26 cellular contexts compared by ENCODE assay signal in genomic region chr13:48131481-48131992, GRCh38.
"Had no signal": no experiment of that assay in that cellular context is flagged by ENCODE, and none has a peak within 500 bp of the region (broad histone marks: within the 10 kb centered on the region; RNA-seq: fewer than 3 reads in every experiment).

No MANE protein-coding gene starts in this region.

- H3K9me3 ChIP-seq: gastrocnemius medialis, pancreas, psoas muscle, right atrium auricular region, stomach, suprapubic skin, tibial nerve, uterus had no signal

- H3K27me3 Mint-ChIP-seq: dendritic cell treated with granulocyte-macrophage colony-stimulating factor and Interleukin-4, amounts not matched to agents 40 ng/mL and 50 ng/mL, for 4 days had no signal

- H3K27ac ChIP-seq: brain microvascular endothelial cell, gastrocnemius medialis, pancreas, psoas muscle, right atrium auricular region, stomach, suprapubic skin, tibial nerve, uterus had no signal

- H3K36me3 Mint-ChIP-seq: memory B cell; natural killer cell treated with Interleukin-12 subunit alpha and Interleukin-12 subunit beta and Interleukin-15 and Interleukin-18, amount 100 ng/mL, for 72 hours; stimulated activated effector memory CD8-positive, alpha-beta T cell treated with anti-CD3 and anti-CD28 coated beads, Interleukin-12 subunit alpha, Interleukin-12 subunit beta, amount 100 ng/mL, for 72 hours; T-cell had no signal

- H3K4me3 ChIP-seq: gastrocnemius medialis, pancreas, psoas muscle, right atrium auricular region, stomach, suprapubic skin, tibial nerve, uterus had no signal

- H3K27ac Mint-ChIP-seq: activated CD8-positive, alpha-beta T cell treated with anti-CD3 and anti-CD28 coated beads, Interleukin-2, amount 10 ng/mL, durations not matched to agents 7 days and 5 days; dendritic cell treated with granulocyte-macrophage colony-stimulating factor and Interleukin-4, amounts not matched to agents 40 ng/mL and 50 ng/mL, for 4 days; memory B cell; natural killer cell treated with Interleukin-12 subunit alpha and Interleukin-12 subunit beta and Interleukin-15 and Interleukin-18, amount 100 ng/mL, for 72 hours; stimulated activated effector memory CD8-positive, alpha-beta T cell treated with anti-CD3 and anti-CD28 coated beads, Interleukin-12 subunit alpha, Interleukin-12 subunit beta, amount 100 ng/mL, for 72 hours; T-cell; T-helper 2 cell treated with Interferon-gamma antibody and Interleukin-4, amounts not matched to agents 5 μg/mL and 100 μg/mL, for 36 hours had no signal

- H3K36me3 ChIP-seq: brain microvascular endothelial cell, gastrocnemius medialis, pancreas, right atrium auricular region, stomach, suprapubic skin, tibial nerve, uterus had no signal

- H3K4me3 Mint-ChIP-seq: activated CD8-positive, alpha-beta T cell treated with anti-CD3 and anti-CD28 coated beads, Interleukin-2, amount 10 ng/mL, durations not matched to agents 7 days and 5 days; central memory CD8-positive, alpha-beta T cell; dendritic cell treated with granulocyte-macrophage colony-stimulating factor and Interleukin-4, amounts not matched to agents 40 ng/mL and 50 ng/mL, for 4 days; memory B cell; natural killer cell treated with Interleukin-12 subunit alpha and Interleukin-12 subunit beta and Interleukin-15 and Interleukin-18, amount 100 ng/mL, for 72 hours; stimulated activated effector memory CD8-positive, alpha-beta T cell treated with anti-CD3 and anti-CD28 coated beads, Interleukin-12 subunit alpha, Interleukin-12 subunit beta, amount 100 ng/mL, for 72 hours; T-cell; T-helper 2 cell treated with Interferon-gamma antibody and Interleukin-4, amounts not matched to agents 5 μg/mL and 100 μg/mL, for 36 hours had no signal

- H3K9me3 Mint-ChIP-seq: central memory CD8-positive, alpha-beta T cell; dendritic cell treated with granulocyte-macrophage colony-stimulating factor and Interleukin-4, amounts not matched to agents 40 ng/mL and 50 ng/mL, for 4 days; memory B cell; natural killer cell treated with Interleukin-12 subunit alpha and Interleukin-12 subunit beta and Interleukin-15 and Interleukin-18, amount 100 ng/mL, for 72 hours; stimulated activated effector memory CD8-positive, alpha-beta T cell treated with anti-CD3 and anti-CD28 coated beads, Interleukin-12 subunit alpha, Interleukin-12 subunit beta, amount 100 ng/mL, for 72 hours; T-cell; T-helper 2 cell treated with Interferon-gamma antibody and Interleukin-4, amounts not matched to agents 5 μg/mL and 100 μg/mL, for 36 hours had no signal

- DNase-seq: activated CD4-positive, alpha-beta T cell treated with anti-CD3 and anti-CD28 coated beads for 1 hour; activated CD4-positive, alpha-beta T cell treated with anti-CD3 and anti-CD28 coated beads, Interleukin-2, amount 50 U/mL, for 1 hour; activated CD8-positive, alpha-beta T cell treated with anti-CD3 and anti-CD28 coated beads, Interleukin-2, amount 10 ng/mL, durations not matched to agents 7 days and 5 days; aorta; brain microvascular endothelial cell; effector CD4-positive, alpha-beta T cell; gastrocnemius medialis; hypothalamus; left cardiac atrium; pancreas; psoas muscle; stimulated activated CD4-positive, alpha-beta T cell treated with anti-CD3 and anti-CD28 coated beads, Interleukin-2, amount 100 ng/mL, for 24 hours; stomach; T-cell; uterus had no signal

- ATAC-seq: activated CD8-positive, alpha-beta T cell treated with anti-CD3 and anti-CD28 coated beads, Interleukin-2, amount 10 ng/mL, durations not matched to agents 7 days and 5 days; activated naive CD4-positive, alpha-beta T cell treated with anti-CD3 and anti-CD28 coated beads, Interleukin-2, amount 50 U/mL, for 72 hours; esophagus mucosa; gastrocnemius medialis; left cardiac atrium; natural killer cell treated with Interleukin-12 subunit alpha and Interleukin-12 subunit beta and Interleukin-15 and Interleukin-18, amount 100 ng/mL, for 72 hours; pancreas; psoas muscle; stimulated activated effector memory CD8-positive, alpha-beta T cell treated with anti-CD3 and anti-CD28 coated beads, Interleukin-12 subunit alpha, Interleukin-12 subunit beta, amount 100 ng/mL, for 72 hours; T-cell had no signal

- H3K4me1 ChIP-seq: pancreas, uterus had no signal

- H3K27me3 ChIP-seq: brain microvascular endothelial cell, gastrocnemius medialis, pancreas, right atrium auricular region, stomach, suprapubic skin, tibial nerve, uterus had no signal
